Comparison of ENCODE assay signal across 22 cellular contexts in the genomic region with DNA sequence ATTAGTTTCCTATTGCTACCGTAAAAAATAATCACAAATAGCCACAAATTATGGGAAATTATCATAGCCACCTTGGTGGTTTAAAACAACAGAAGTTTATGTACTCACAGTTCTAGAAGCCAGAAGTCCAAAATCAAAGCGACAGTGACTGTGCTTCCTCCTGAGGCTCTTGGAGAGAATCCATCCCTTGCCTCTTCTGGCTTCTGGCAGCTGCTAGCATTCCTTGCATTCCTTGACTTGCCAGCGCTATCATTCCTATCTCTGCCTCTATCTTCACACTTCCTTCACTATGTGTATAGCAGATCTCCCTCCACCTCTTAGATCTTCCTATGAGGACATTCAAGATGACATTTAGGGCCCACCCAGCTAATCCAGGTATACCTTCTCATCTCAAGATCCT.
DNase-seq lines count a peak whose midpoint lies in the region; ATAC-seq, FAIRE-seq and TF ChIP-seq lines count a peak whose summit lies in the region.
"Had no signal": no experiment of that assay in that cellular context is flagged by ENCODE, and none has a peak within 500 bp of the region (broad histone marks: within the 10 kb centered on the region; RNA-seq: fewer than 3 reads in every experiment).

No MANE protein-coding gene starts in this region.

- H3K4me1 Mint-ChIP-seq in HFFc6 (ENCODE audit: low read depth) = peaks cover 6% of the 10 kb centered on the region; the same call in 1 of the 2 replicates

- no peaks in the 10 kb centered on the region; the same call in 1 of the 2 replicates for H3K27me3 Mint-ChIP-seq in HFFc6 (ENCODE audit: insufficient read depth)

- H3K27ac Mint-ChIP-seq in HFFc6 = no peak overlapping the region

- no peak overlapping the region for H3K4me3 Mint-ChIP-seq in HFFc6

- no peak overlapping the region for H2AFZ ChIP-seq in keratinocyte (ENCODE audit: control insufficient read depth, low read length)

- no peaks in the 10 kb centered on the region for H3K9me3 ChIP-seq in keratinocyte (ENCODE audit: control insufficient read depth, low read depth, low read length)
- H3K9me3 ChIP-seq: colonic mucosa, neutrophil, right atrium auricular region, SK-N-SH, upper lobe of left lung had no signal

- no peak overlapping the region for H3K4me2 ChIP-seq in keratinocyte (ENCODE audit: control insufficient read depth, extremely low read depth, insufficient read depth, low read depth, low read length)
- H3K4me2 ChIP-seq: SK-N-SH had no signal

- ATAC-seq in GM18870 (IDR thresholded peaks at IDR 0.05; ENCODE audit: unreplicated experiment) (no peak), HG03159 (IDR thresholded peaks at IDR 0.05; ENCODE audit: unreplicated experiment) (no peak), HG02571 (IDR thresholded peaks at IDR 0.05; ENCODE audit: unreplicated experiment) (no peak)
- ATAC-seq: left lobe of liver; Panc1; stimulated activated naive CD8-positive, alpha-beta T cell treated with anti-CD3 and anti-CD28 coated beads, Interleukin-15, Interleukin-2, amounts not matched to agents 100 U/mL and 50 U/mL, for 24 hours had no signal

- H3K36me3 Mint-ChIP-seq in HFFc6 (ENCODE audit: low read depth) = no peaks in the 10 kb centered on the region

- dilution Hi-C loops in keratinocyte (cut with MboI; ENCODE audit: extremely low pct_ligation_motif_present, low sequenced_read_pairs) = no loop called here

- no peaks in the 10 kb centered on the region for H3K4me1 ChIP-seq in keratinocyte (ENCODE audit: control insufficient read depth, extremely low read depth, insufficient read depth, low read length)
- H3K4me1 ChIP-seq: colonic mucosa, right atrium auricular region, upper lobe of left lung had no signal

- H3K9me3 Mint-ChIP-seq in HFFc6 = no peaks in the 10 kb centered on the region

- no peak overlapping the region for H3K27ac ChIP-seq in keratinocyte (ENCODE audit: control insufficient read depth, insufficient read depth, low read length)
- H3K27ac ChIP-seq: colonic mucosa, neutrophil, right atrium auricular region, upper lobe of left lung had no signal

- no peak overlapping the region for H3K4me3 ChIP-seq in AG10803 (ENCODE audit: low read length)
- no peak overlapping the region for H3K4me3 ChIP-seq in keratinocyte (ENCODE audit: control insufficient read depth in 2 of 3, extremely low read depth in 1 of 3, insufficient read depth in 2 of 3, low read depth in 1 of 3, low read length in 3 of 3)
- H3K4me3 ChIP-seq: colonic mucosa, right atrium auricular region, upper lobe of left lung had no signal

- no peaks in the 10 kb centered on the region for H3K79me2 ChIP-seq in keratinocyte (ENCODE audit: control insufficient read depth, insufficient read depth, low read length)

- FAIRE-seq in keratinocyte (lab: Jason Lieb, UNC) = peak; percentile 26
- FAIRE-seq: endometrium had no signal

- no peaks in the 10 kb centered on the region for H4K20me1 ChIP-seq in keratinocyte (ENCODE audit: control insufficient read depth, extremely low read depth, insufficient read depth, low read length)

- no peaks in the 10 kb centered on the region for H3K27me3 ChIP-seq in keratinocyte (ENCODE audit: control insufficient read depth, extremely low read depth, insufficient read depth, low read length)
- H3K27me3 ChIP-seq: colonic mucosa, neutrophil, right atrium auricular region, upper lobe of left lung had no signal

- H3K9me1 ChIP-seq in keratinocyte (ENCODE audit: control insufficient read depth, extremely low read depth, insufficient read depth, low read length) = no peaks in the 10 kb centered on the region

- H3K36me3 ChIP-seq in keratinocyte (ENCODE audit: control insufficient read depth in 2 of 2, extremely low read depth in 1 of 2, insufficient read depth in 2 of 2, low read length in 2 of 2) = no peaks in the 10 kb centered on the region
- H3K36me3 ChIP-seq: colonic mucosa, neutrophil, right atrium auricular region, upper lobe of left lung had no signal

- no peak overlapping the region for H3K9ac ChIP-seq in keratinocyte (ENCODE audit: control insufficient read depth, extremely low read depth, insufficient read depth, low read length)
- H3K9ac ChIP-seq: SK-N-SH had no signal

- TF ChIP-seq CTCF in AG10803 (conservative IDR thresholded peaks at IDR 0.05; ENCODE audit: low read length) = no peak
- no peak for TF ChIP-seq CTCF in HFFc6 (IDR thresholded peaks at IDR 0.05)
- no peak for TF ChIP-seq CTCF in keratinocyte (optimal IDR thresholded peaks at IDR 0.05 in 1 of 3, IDR thresholded peaks at IDR 0.05 in 1 of 3, conservative IDR thresholded peaks at IDR 0.05 in 1 of 3; ENCODE audit: extremely low read depth in 1 of 3, insufficient read depth in 2 of 3, low read length in 3 of 3)

- DNase-seq in AG10803 (ENCODE audit: low read depth) (peak; percentile 51), HFFc6 (peak; percentile 16), astrocyte of the hippocampus (ENCODE audit: low read depth, low spot score) (peak; percentile 3), keratinocyte (ENCODE audit: low read depth, low spot score) (no peak), OCI-M2 (lab: John Stamatoyannopoulos, UW; ENCODE audit: unreplicated experiment) (no peak)
- DNase-seq: activated effector memory CD4-positive, alpha-beta T cell treated with anti-CD3 and anti-CD28 coated beads, Interleukin-2, amount 50 U/mL, for 16 hours; amygdala; colonic mucosa; COR-L47; hypothalamus; SK-N-SH; stimulated activated naive CD8-positive, alpha-beta T cell treated with anti-CD3 and anti-CD28 coated beads, Interleukin-15, Interleukin-2, amounts not matched to agents 100 U/mL and 50 U/mL, for 24 hours; T1000; upper lobe of left lung had no signal

Comparison
In these comparisons a context has a peak if more than half of its experiments do, and no peak if none do; other contexts are left out.
1. DNase-seq: peak in AG10803 (single experiment), HFFc6 (single experiment) and astrocyte of the hippocampus (single experiment); none in keratinocyte (single experiment) and OCI-M2 (single experiment).